8 cellular contexts compared by ENCODE assay signal in genomic region chr15:84750583-84751092, GRCh38. TPM values are rescaled to one million over a fixed set of nuclear protein-coding genes. Genes with fewer than 3 reads are reported as not detected.
A peak's percentile ranks its signal among the peaks of the same experiment; 100 is the strongest.
DNase-seq lines count a peak whose midpoint lies in the region; ATAC-seq and TF ChIP-seq lines count a peak whose summit lies in the region.

No MANE protein-coding gene starts in this region.

- H3K9me2 ChIP-seq in HCT116 (ENCODE audit: insufficient read depth) = no peaks in the 10 kb centered on the region

- H3K27me3 ChIP-seq in HCT116 (ENCODE audit: insufficient read depth, low read length) (no peaks in the 10 kb centered on the region), iPS-20b (ENCODE audit: insufficient read depth, low read length) (no peaks in the 10 kb centered on the region), uterus (no peaks in the 10 kb centered on the region)

- no peak overlapping the region for H2AFZ ChIP-seq in HCT116 (ENCODE audit: low read depth, low read length, poor library complexity, severe bottlenecking)

- no TSS peak for BruUV-seq in HCT116 (replicated peaks; lab: Mats Ljungman, UMichigan)

- TF ChIP-seq POLR2A in HCT116 (IDR thresholded peaks at IDR 0.05; ENCODE audit: borderline replicate concordance, extremely low read depth, insufficient read depth, insufficient read length) (no peak), uterus (IDR thresholded peaks at IDR 0.05) (no peak)

- DNase-seq in GM10248 (ENCODE audit: extremely low spot score) (peak; percentile 54), HCT116 (ENCODE audit: low read depth, low spot score) (no peak), SIG-M5 treated with dmso at 0.1 percent for 504 hours (lab: John Stamatoyannopoulos, UW; ENCODE audit: unreplicated experiment) (peak; percentile 88), uterus (no peak), superior temporal gyrus (ENCODE audit: extremely low spot score) (no peak), NCI-H69 (lab: John Stamatoyannopoulos, UW) (no peak), RWPE1 (ENCODE audit: low spot score) (no peak)

- H3K79me2 ChIP-seq in HCT116 (ENCODE audit: insufficient read depth, low read length) = peaks cover 69% of the 10 kb centered on the region

- CTCF ChIA-PET in GM10248 (lab: Yijun Ruan, JAX) = interaction anchor here (1.4 to 1.9 kb wide), 3 partner anchors 17 to 152 kb away, joined by 4 to 5 read pairs (median 4); no protein-coding TSS in a partner anchor
- CTCF ChIA-PET in HCT116 (lab: Charles Lee) = no interaction called here
- CTCF ChIA-PET in RWPE1 (lab: Yijun Ruan, JAX) = interaction anchor here (0.6 kb wide), 1 partner anchor 17 kb away, joined by 5 read pairs; no protein-coding TSS in a partner anchor

- no peak overlapping the region for H3K9ac ChIP-seq in HCT116 (ENCODE audit: low read length)
- H3K9ac ChIP-seq in iPS-20b (ENCODE audit: low read depth, low read length) = peak overlapping the region; percentile 11; the same call in 1 of the 2 replicates

- no peak overlapping the region for H3K27ac ChIP-seq in HCT116 (ENCODE audit: low read depth, low read length)
- H3K27ac ChIP-seq in iPS-20b (ENCODE audit: low read length) = no peak overlapping the region
- peak overlapping the region; percentile 19 to 100 for H3K27ac ChIP-seq in uterus
- H3K27ac ChIP-seq in RWPE1 = no peak overlapping the region

- POLR2A ChIA-PET in GM10248 (lab: Yijun Ruan, JAX) = no interaction called here
- POLR2A ChIA-PET in HCT116 (lab: Charles Lee) = no interaction called here
- POLR2A ChIA-PET in RWPE1 (lab: Yijun Ruan, JAX; ENCODE audit: low non-redundant PET) = no interaction called here

- H3K9me3 ChIP-seq in HCT116 (ENCODE audit: control insufficient read depth in 1 of 2, insufficient read depth in 1 of 2, low read depth in 1 of 2, low read length in 2 of 2) (no peaks in the 10 kb centered on the region), iPS-20b (ENCODE audit: insufficient read depth, low read depth, low read length) (no peaks in the 10 kb centered on the region), uterus (no peaks in the 10 kb centered on the region)

- H3K4me3 ChIP-seq in HCT116 (replicated peaks in 1 of 2; ENCODE audit: low read depth in 1 of 2, low read length in 2 of 2) (no peak overlapping the region), iPS-20b (ENCODE audit: low read length) (peak overlapping the region; percentile 23; the same call in 1 of the 2 replicates), uterus (no peak overlapping the region)

- no peak for TF ChIP-seq CTCF in GM10248 (IDR thresholded peaks at IDR 0.05; ENCODE audit: control extremely low read depth, extremely low read depth, low read depth, missing control alignments)
- TF ChIP-seq CTCF in HCT116 (IDR thresholded peaks at IDR 0.05 in 2 of 3, conservative IDR thresholded peaks at IDR 0.05 in 1 of 3; ENCODE audit: borderline replicate concordance in 1 of 3, insufficient read depth in 1 of 3, low read depth in 2 of 3, low read length in 2 of 3) = no peak
- no peak for TF ChIP-seq CTCF in uterus (IDR thresholded peaks at IDR 0.05)
- TF ChIP-seq CTCF in RWPE1 (conservative IDR thresholded peaks at IDR 0.05; ENCODE audit: low read depth) = no peak

- intact Hi-C loops in HCT116 (cut with micrococcal nuclease) (no loop called here), uterus (cut with DNase I; ENCODE audit: low total_unique reads) (no loop called here)

- H3K4me1 ChIP-seq in HCT116 (ENCODE audit: control insufficient read depth in 1 of 2, insufficient read depth in 2 of 2, low read length in 2 of 2) = peaks cover 4 to 29% of the 10 kb centered on the region in 2 experiments; a peak in 3 of 4 replicates
- H3K4me1 ChIP-seq in iPS-20b (ENCODE audit: insufficient read depth, low read length) = peaks cover 14% of the 10 kb centered on the region
- peaks cover 0 to 15% of the 10 kb centered on the region in 2 donors for H3K4me1 ChIP-seq in uterus

- H3K4me2 ChIP-seq in HCT116 (ENCODE audit: low read length) = peak overlapping the region; percentile 87; the same call in 1 of the 2 replicates

- peaks cover 4% of the 10 kb centered on the region; the same call in 1 of the 2 replicates for H4K20me1 ChIP-seq in HCT116 (ENCODE audit: insufficient read depth)

- no peak for TF ChIP-seq RAD21 in HCT116 (IDR thresholded peaks at IDR 0.05; ENCODE audit: low read depth)

- no peaks in the 10 kb centered on the region for H3K36me3 ChIP-seq in HCT116 (ENCODE audit: control insufficient read depth in 1 of 2, insufficient read depth in 2 of 2, low read length in 2 of 2)
- H3K36me3 ChIP-seq in iPS-20b (ENCODE audit: insufficient read depth, low read depth, low read length) = no peaks in the 10 kb centered on the region
- no peaks in the 10 kb centered on the region for H3K36me3 ChIP-seq in uterus

- RAD21 ChIA-PET in HCT116 (lab: Charles Lee; ENCODE audit: low non-redundant PET in 1 of 2, low total read pairs in 2 of 2, uncharacterized antibody in 2 of 2, unreplicated experiment in 2 of 2) = no interaction called here

- ATAC-seq in HCT116 = no peak

TF ChIP-seq in HCT116, 20 proteins besides CTCF, POLR2A, EP300 and RAD21:
- TF ChIP-seq CEBPB (IDR thresholded peaks at IDR 0.05; ENCODE audit: low read depth) = no peak

RNA-seq across cellular contexts. Expression of gene ZNF592, which starts 2.2 kb away (rescaled TPM):
- total RNA-seq in HCT116 (2021; ENCODE audit: unreplicated experiment) (26.4 TPM), uterus (10 to 100 TPM in 2 of 4 donors, 1 to 10 TPM in 2; 4.7 to 48.2 (median 11.7) TPM)
- 18.0 and 18.9 TPM in 2 replicates for polyA plus RNA-seq in HCT116 (2012)

RNA-seq across cellular contexts. Expression of gene SEC11A, which starts 34.7 kb away (rescaled TPM):
- total RNA-seq in HCT116 (2021; ENCODE audit: unreplicated experiment) (175 TPM), uterus (100 to 1,000 TPM; 117 to 261 (median 204) TPM)
- 103 and 124 TPM in 2 replicates for polyA plus RNA-seq in HCT116 (2012)

Comparison
In these comparisons a context has a peak if more than half of its experiments do, and no peak if none do; other contexts are left out.
1. DNase-seq: peak in GM10248 (single experiment) and SIG-M5 treated with dmso at 0.1 percent for 504 hours (single experiment); none in HCT116 (single experiment), uterus (0 of 2), superior temporal gyrus (single experiment), NCI-H69 (single experiment) and RWPE1 (single experiment).
2. H3K27ac ChIP-seq: peak in uterus (2 of 2); none in HCT116 (single experiment), iPS-20b (single experiment) and RWPE1 (single experiment).